8 cellular contexts compared by ENCODE assay signal in the genomic region with DNA sequence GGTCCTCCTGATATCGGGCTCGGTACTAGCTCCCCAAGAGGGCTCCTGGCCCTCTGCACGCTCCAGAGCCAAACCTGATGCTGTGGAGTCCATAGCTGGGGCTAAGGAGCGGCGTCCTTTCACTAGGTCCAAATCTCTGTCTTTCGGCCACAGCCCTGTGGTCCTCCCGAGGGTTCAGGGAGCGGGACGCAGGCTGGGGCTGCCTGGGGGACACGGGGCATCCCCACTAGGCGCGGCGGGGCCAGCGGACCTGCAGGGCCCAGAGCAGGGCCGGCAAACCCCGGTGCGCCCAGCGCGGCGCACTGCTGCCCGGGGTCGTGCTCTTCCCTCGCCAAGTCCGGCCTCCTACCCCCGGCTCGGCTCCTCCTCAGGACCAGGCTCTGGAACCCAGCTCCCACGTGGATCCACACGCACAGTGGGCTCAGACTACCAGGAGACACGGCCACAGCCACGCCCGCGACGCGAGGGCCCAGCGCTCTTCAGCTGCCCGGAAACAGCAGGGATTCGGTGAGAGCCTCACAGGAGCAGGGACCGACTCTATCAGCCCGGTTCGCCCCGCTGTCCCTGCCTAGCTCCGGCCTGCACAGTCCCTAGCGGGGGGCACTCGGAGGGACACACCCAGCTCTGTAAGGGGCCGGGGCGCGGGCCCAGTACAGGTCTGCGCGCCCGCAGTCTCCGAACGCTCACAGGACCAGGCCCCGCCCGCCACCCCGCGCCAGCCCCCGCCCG. TPM values are rescaled to one million over a fixed set of nuclear protein-coding genes. Genes with fewer than 3 reads are reported as not detected.
DNase-seq lines count a peak whose midpoint lies in the region; ATAC-seq, FAIRE-seq and TF ChIP-seq lines count a peak whose summit lies in the region.

No MANE protein-coding gene starts in this region.

- H3K4me3 ChIP-seq in NB4 (ENCODE audit: low read depth, low read length), result peak overlapping the region; percentile 63

- TF ChIP-seq POLR2A in NB4 (IDR thresholded peaks at IDR 0.05; ENCODE audit: extremely low read depth, insufficient read length), result no peak

- H3K27ac ChIP-seq in foreskin keratinocyte, result no peak overlapping the region

- no peaks in the 10 kb centered on the region for H3K27me3 Mint-ChIP-seq in activated naive CD4-positive, alpha-beta T cell treated with anti-CD3 and anti-CD28 coated beads for 36 hours (ENCODE audit: low read depth)
- H3K27me3 Mint-ChIP-seq in HFFc6 (ENCODE audit: insufficient read depth), result no peaks in the 10 kb centered on the region; the same call in 1 of the 2 replicates
- H3K27me3 Mint-ChIP-seq in natural killer cell treated with Interleukin-12 subunit alpha and Interleukin-12 subunit beta and Interleukin-15 and Interleukin-18, amount 100 ng/mL, for 72 hours, result no peaks in the 10 kb centered on the region

- no peak for FAIRE-seq in urothelium cell line (lab: Jason Lieb, UNC)

- no peaks in the 10 kb centered on the region for H3K27me3 ChIP-seq in foreskin keratinocyte

- peak; percentile 63 for ATAC-seq in foreskin keratinocyte
- peak; percentile 73 to 82 for ATAC-seq in natural killer cell treated with Interleukin-12 subunit alpha and Interleukin-12 subunit beta and Interleukin-15 and Interleukin-18, amount 100 ng/mL, for 72 hours

- no peaks in the 10 kb centered on the region for H3K4me1 ChIP-seq in foreskin keratinocyte

- H3K4me3 Mint-ChIP-seq in activated naive CD4-positive, alpha-beta T cell treated with anti-CD3 and anti-CD28 coated beads for 36 hours, result peak overlapping the region; percentile 77
- H3K4me3 Mint-ChIP-seq in HFFc6, result peak overlapping the region; percentile 89
- peak overlapping the region; percentile 67 for H3K4me3 Mint-ChIP-seq in natural killer cell treated with Interleukin-12 subunit alpha and Interleukin-12 subunit beta and Interleukin-15 and Interleukin-18, amount 100 ng/mL, for 72 hours

- CTCF ChIA-PET in activated naive CD4-positive, alpha-beta T cell treated with anti-CD3 and anti-CD28 coated beads for 36 hours (lab: Charles Lee), result interaction anchor here (0.5 to 2.1 kb wide), 4 partner anchors 32 to 137 kb away, joined by 3 to 6 read pairs (median 4); no protein-coding TSS in a partner anchor

- H3K9me3 Mint-ChIP-seq in activated naive CD4-positive, alpha-beta T cell treated with anti-CD3 and anti-CD28 coated beads for 36 hours, result peaks cover 18% of the 10 kb centered on the region
- peaks cover 27% of the 10 kb centered on the region for H3K9me3 Mint-ChIP-seq in HFFc6
- H3K9me3 Mint-ChIP-seq in natural killer cell treated with Interleukin-12 subunit alpha and Interleukin-12 subunit beta and Interleukin-15 and Interleukin-18, amount 100 ng/mL, for 72 hours, result no peaks in the 10 kb centered on the region

- no peak overlapping the region for H3K27ac Mint-ChIP-seq in activated naive CD4-positive, alpha-beta T cell treated with anti-CD3 and anti-CD28 coated beads for 36 hours
- H3K27ac Mint-ChIP-seq in HFFc6, result peak overlapping the region; percentile 76
- no peak overlapping the region for H3K27ac Mint-ChIP-seq in natural killer cell treated with Interleukin-12 subunit alpha and Interleukin-12 subunit beta and Interleukin-15 and Interleukin-18, amount 100 ng/mL, for 72 hours

- peak; percentile 22 for DNase-seq in activated naive CD4-positive, alpha-beta T cell treated with anti-CD3 and anti-CD28 coated beads for 36 hours
- DNase-seq in activated naive CD4-positive, alpha-beta T cell treated with Interleukin-2 at 50 U/mL for 16 hours, result no peak
- DNase-seq in HFFc6 (peak; percentile 18), NB4 (ENCODE audit: low read depth) (peak; percentile 62), foreskin keratinocyte (peak in 1 of 2 donors; percentile 26), urothelium cell line (ENCODE audit: low spot score) (peak; percentile 66)
- peak; percentile 53 to 63 for DNase-seq in activated T-cell treated with anti-CD3 and anti-CD28 coated beads, Interleukin-2, amount 50 U/mL, for 48 hours
- no peak for DNase-seq in natural killer cell treated with Interleukin-12 subunit alpha and Interleukin-12 subunit beta and Interleukin-15 and Interleukin-18, amount 100 ng/mL, for 72 hours (ENCODE audit: low spot score)

- TF ChIP-seq CTCF in HFFc6 (IDR thresholded peaks at IDR 0.05) (no peak), NB4 (IDR thresholded peaks at IDR 0.05; ENCODE audit: low read depth, low read length) (no peak), foreskin keratinocyte (conservative IDR thresholded peaks at IDR 0.05) (no peak)

- peaks cover 16% of the 10 kb centered on the region for H3K4me1 Mint-ChIP-seq in activated naive CD4-positive, alpha-beta T cell treated with anti-CD3 and anti-CD28 coated beads for 36 hours (ENCODE audit: low read depth)
- peaks cover 8% of the 10 kb centered on the region for H3K4me1 Mint-ChIP-seq in HFFc6 (ENCODE audit: low read depth)
- peaks cover 0 to 9% of the 10 kb centered on the region in 2 donors for H3K4me1 Mint-ChIP-seq in natural killer cell treated with Interleukin-12 subunit alpha and Interleukin-12 subunit beta and Interleukin-15 and Interleukin-18, amount 100 ng/mL, for 72 hours (ENCODE audit: low read depth in 2 of 2)

- H3K36me3 Mint-ChIP-seq in activated naive CD4-positive, alpha-beta T cell treated with anti-CD3 and anti-CD28 coated beads for 36 hours (ENCODE audit: low read depth), result peaks cover 39% of the 10 kb centered on the region
- peaks cover 45% of the 10 kb centered on the region for H3K36me3 Mint-ChIP-seq in HFFc6 (ENCODE audit: low read depth)
- peaks cover 15% of the 10 kb centered on the region for H3K36me3 Mint-ChIP-seq in natural killer cell treated with Interleukin-12 subunit alpha and Interleukin-12 subunit beta and Interleukin-15 and Interleukin-18, amount 100 ng/mL, for 72 hours

- intact Hi-C loops in activated naive CD4-positive, alpha-beta T cell treated with anti-CD3 and anti-CD28 coated beads for 36 hours (cut with micrococcal nuclease), result loop anchor here (1.0 kb wide), 1 partner anchor 37 kb away; no protein-coding TSS in a partner anchor

RNA-seq across cellular contexts. Expression of gene ZNF514, which starts 0.6 kb away (rescaled TPM):
- 1 to 10 TPM; 9.1 to 9.7 TPM for total RNA-seq in activated naive CD4-positive, alpha-beta T cell treated with anti-CD3 and anti-CD28 coated beads for 36 hours
- total RNA-seq in HFFc6 (2021; fragmentation: NEBNext Ultra II Directional; extraction: Animal tissue kit (Norgen Biotek cat#: 25700)), result 1 to 10 TPM; 6.3 to 8.2 (median 7.1) TPM
- 7.1 and 9.6 TPM in 2 replicates for total RNA-seq in foreskin keratinocyte
- 3.1 and 3.3 TPM in 2 replicates for polyA plus RNA-seq in foreskin keratinocyte
- 10 to 100 TPM; 11.0 to 12.1 TPM for total RNA-seq in natural killer cell treated with Interleukin-12 subunit alpha and Interleukin-12 subunit beta and Interleukin-15 and Interleukin-18, amount 100 ng/mL, for 72 hours

RNA-seq across cellular contexts. Expression of gene ZNF2, which starts 6.6 kb away (rescaled TPM):
- 1 to 10 TPM; 2.6 to 3.1 TPM for total RNA-seq in activated naive CD4-positive, alpha-beta T cell treated with anti-CD3 and anti-CD28 coated beads for 36 hours
- total RNA-seq in HFFc6 (2021; fragmentation: NEBNext Ultra II Directional; extraction: Animal tissue kit (Norgen Biotek cat#: 25700)), result 1 to 10 TPM; 3.8 to 5.0 (median 4.0) TPM
- 3.8 and 4.1 TPM in 2 replicates for total RNA-seq in foreskin keratinocyte
- polyA plus RNA-seq in foreskin keratinocyte, result 1.4 and 1.6 TPM in 2 replicates
- 1 to 10 TPM; 3.4 to 5.4 TPM for total RNA-seq in natural killer cell treated with Interleukin-12 subunit alpha and Interleukin-12 subunit beta and Interleukin-15 and Interleukin-18, amount 100 ng/mL, for 72 hours

RNA-seq across cellular contexts. Expression of gene MRPS5, which starts 37.4 kb away (rescaled TPM):
- 10 to 100 TPM; 90.4 to 96.0 TPM for total RNA-seq in activated naive CD4-positive, alpha-beta T cell treated with anti-CD3 and anti-CD28 coated beads for 36 hours
- 10 to 100 TPM; 39.8 to 46.0 (median 41.3) TPM for total RNA-seq in HFFc6 (2021; fragmentation: NEBNext Ultra II Directional; extraction: Animal tissue kit (Norgen Biotek cat#: 25700))
- 55.9 and 62.8 TPM in 2 replicates for total RNA-seq in foreskin keratinocyte
- polyA plus RNA-seq in foreskin keratinocyte, result 63.0 and 66.0 TPM in 2 replicates
- 10 to 100 TPM; 61.5 to 76.0 TPM for total RNA-seq in natural killer cell treated with Interleukin-12 subunit alpha and Interleukin-12 subunit beta and Interleukin-15 and Interleukin-18, amount 100 ng/mL, for 72 hours

RNA-seq across cellular contexts. Expression of gene ZNF892, which starts 48.3 kb away (rescaled TPM):
- total RNA-seq in activated naive CD4-positive, alpha-beta T cell treated with anti-CD3 and anti-CD28 coated beads for 36 hours, result 1 to 10 TPM; 2.7 to 3.1 TPM
- total RNA-seq in HFFc6 (2021; fragmentation: NEBNext Ultra II Directional; extraction: Animal tissue kit (Norgen Biotek cat#: 25700)), result under 1 TPM; 0.43 to 0.87 (median 0.62) TPM
- total RNA-seq in foreskin keratinocyte, result 7.7 and 8.7 TPM in 2 replicates
- polyA plus RNA-seq in foreskin keratinocyte, result 0.16 and 0.25 TPM in 2 replicates
- total RNA-seq in natural killer cell treated with Interleukin-12 subunit alpha and Interleukin-12 subunit beta and Interleukin-15 and Interleukin-18, amount 100 ng/mL, for 72 hours, result 1 to 10 TPM; 4.1 to 4.4 TPM

Comparison
In these comparisons a context has a peak if more than half of its experiments do, and no peak if none do; other contexts are left out.
1. DNase-seq: peak in activated naive CD4-positive, alpha-beta T cell treated with anti-CD3 and anti-CD28 coated beads for 36 hours (single experiment), HFFc6 (single experiment), NB4 (single experiment), activated T-cell treated with anti-CD3 and anti-CD28 coated beads, Interleukin-2, amount 50 U/mL, for 48 hours (2 of 2) and urothelium cell line (single experiment); none in activated naive CD4-positive, alpha-beta T cell treated with Interleukin-2 at 50 U/mL for 16 hours (single experiment) and natural killer cell treated with Interleukin-12 subunit alpha and Interleukin-12 subunit beta and Interleukin-15 and Interleukin-18, amount 100 ng/mL, for 72 hours (single experiment).
2. Peak in every context shown above with its lines, with median percentiles within 50 percentile points of each other: H3K4me3 Mint-ChIP-seq.